6 cellular contexts compared by ENCODE assay signal in genomic region chr15:40323953-40324937, GRCh38. TPM values are rescaled to one million over a fixed set of nuclear protein-coding genes. Genes with fewer than 3 reads are reported as not detected.
DNase-seq lines count a peak whose midpoint lies in the region; ATAC-seq and TF ChIP-seq lines count a peak whose summit lies in the region.

No MANE protein-coding gene starts in this region.

- H3K4me3 Mint-ChIP-seq in activated naive CD8-positive, alpha-beta T cell treated with anti-CD3 and anti-CD28 coated beads, Interleukin-2, amount 10 ng/mL, durations not matched to agents 7 days and 5 days, result peak overlapping the region; percentile 74
- H3K4me3 Mint-ChIP-seq in mesothelial cell of epicardium, result peak overlapping the region; percentile 77

- peaks cover 33% of the 10 kb centered on the region for H3K4me1 Mint-ChIP-seq in activated naive CD8-positive, alpha-beta T cell treated with anti-CD3 and anti-CD28 coated beads, Interleukin-2, amount 10 ng/mL, durations not matched to agents 7 days and 5 days
- H3K4me1 Mint-ChIP-seq in mesothelial cell of epicardium, result peaks cover 62% of the 10 kb centered on the region

- peak; percentile 7 for DNase-seq in COR-L47 (lab: John Stamatoyannopoulos, UW)
- DNase-seq in activated naive CD8-positive, alpha-beta T cell treated with anti-CD3 and anti-CD28 coated beads, Interleukin-2, amount 10 ng/mL, durations not matched to agents 7 days and 5 days, result no peak
- DNase-seq in mesothelial cell of epicardium (ENCODE audit: low spot score in 2 of 2, unreplicated experiment in 2 of 2), result no peak
- DNase-seq in HCEC 1CT, result no peak
- DNase-seq in NAMALWA (ENCODE audit: low spot score), result no peak

- H3K27me3 Mint-ChIP-seq in activated naive CD8-positive, alpha-beta T cell treated with anti-CD3 and anti-CD28 coated beads, Interleukin-2, amount 10 ng/mL, durations not matched to agents 7 days and 5 days, result peaks cover 14% of the 10 kb centered on the region
- no peaks in the 10 kb centered on the region for H3K27me3 Mint-ChIP-seq in mesothelial cell of epicardium (ENCODE audit: low read depth)

- peak; percentile 8 for ATAC-seq in HG02840 (IDR thresholded peaks at IDR 0.05; ENCODE audit: low FRiP score, unreplicated experiment)
- no peak for ATAC-seq in activated naive CD8-positive, alpha-beta T cell treated with anti-CD3 and anti-CD28 coated beads, Interleukin-2, amount 10 ng/mL, durations not matched to agents 7 days and 5 days (ENCODE audit: low read depth)

- TF ChIP-seq CTCF in mesothelial cell of epicardium (IDR thresholded peaks at IDR 0.05; ENCODE audit: unreplicated experiment), result no peak

- H3K36me3 Mint-ChIP-seq in activated naive CD8-positive, alpha-beta T cell treated with anti-CD3 and anti-CD28 coated beads, Interleukin-2, amount 10 ng/mL, durations not matched to agents 7 days and 5 days, result peaks cover 7% of the 10 kb centered on the region
- no peaks in the 10 kb centered on the region for H3K36me3 Mint-ChIP-seq in mesothelial cell of epicardium

- POLR2A ChIA-PET in activated naive CD8-positive, alpha-beta T cell treated with anti-CD3 and anti-CD28 coated beads, Interleukin-2, amount 10 ng/mL, durations not matched to agents 7 days and 5 days (lab: Charles Lee), result interaction anchor here (0.6 to 4.4 kb wide), 4 partner anchors 10 to 17 kb away, joined by 3 to 38 read pairs (median 8); partner anchors contain the start of gene PLCB2

- H3K9me3 Mint-ChIP-seq in activated naive CD8-positive, alpha-beta T cell treated with anti-CD3 and anti-CD28 coated beads, Interleukin-2, amount 10 ng/mL, durations not matched to agents 7 days and 5 days, result no peaks in the 10 kb centered on the region
- H3K9me3 Mint-ChIP-seq in mesothelial cell of epicardium, result no peaks in the 10 kb centered on the region

- no peak overlapping the region for H3K27ac Mint-ChIP-seq in activated naive CD8-positive, alpha-beta T cell treated with anti-CD3 and anti-CD28 coated beads, Interleukin-2, amount 10 ng/mL, durations not matched to agents 7 days and 5 days
- no peak overlapping the region for H3K27ac Mint-ChIP-seq in mesothelial cell of epicardium

RNA-seq across cellular contexts. Expression of gene INAFM2, which starts 0.8 kb away (rescaled TPM):
- 1 to 10 TPM; 8.8 to 9.4 TPM for total RNA-seq in activated naive CD8-positive, alpha-beta T cell treated with anti-CD3 and anti-CD28 coated beads, Interleukin-2, amount 10 ng/mL, durations not matched to agents 7 days and 5 days
- 19.2 to 23.1 TPM (median 21.9 TPM) in 3 replicates for total RNA-seq in mesothelial cell of epicardium

RNA-seq across cellular contexts. Expression of gene CCDC9B, which starts 16.5 kb away (rescaled TPM):
- total RNA-seq in activated naive CD8-positive, alpha-beta T cell treated with anti-CD3 and anti-CD28 coated beads, Interleukin-2, amount 10 ng/mL, durations not matched to agents 7 days and 5 days, result 1 to 10 TPM; 2.3 to 2.6 TPM
- total RNA-seq in mesothelial cell of epicardium, result 23.4 to 26.9 TPM (median 26.1 TPM) in 3 replicates

RNA-seq across cellular contexts. Expression of gene PLCB2, which starts 16.5 kb away (rescaled TPM):
- 100 to 1,000 TPM; 173 to 174 TPM for total RNA-seq in activated naive CD8-positive, alpha-beta T cell treated with anti-CD3 and anti-CD28 coated beads, Interleukin-2, amount 10 ng/mL, durations not matched to agents 7 days and 5 days
- 9.8 to 11.5 TPM (median 10.7 TPM) in 3 replicates for total RNA-seq in mesothelial cell of epicardium

RNA-seq across cellular contexts. Expression of gene PHGR1, which starts 26.6 kb away (rescaled TPM):
- total RNA-seq in activated naive CD8-positive, alpha-beta T cell treated with anti-CD3 and anti-CD28 coated beads, Interleukin-2, amount 10 ng/mL, durations not matched to agents 7 days and 5 days, result not detected
- total RNA-seq in mesothelial cell of epicardium, result 0.93 TPM in 1 of 3 replicates, not detected in the others

RNA-seq across cellular contexts. Expression of gene DISP2, which starts 33.8 kb away (rescaled TPM):
- total RNA-seq in activated naive CD8-positive, alpha-beta T cell treated with anti-CD3 and anti-CD28 coated beads, Interleukin-2, amount 10 ng/mL, durations not matched to agents 7 days and 5 days, result 1 to 10 TPM; 1.5 to 2.0 TPM
- total RNA-seq in mesothelial cell of epicardium, result 0.57 to 0.76 TPM (median 0.64 TPM) in 3 replicates

Comparison
In these comparisons a context has a peak if more than half of its experiments do, and no peak if none do; other contexts are left out.
1. RNA of gene PLCB2, which starts 16.5 kb away (total RNA-seq): 173 to 174 TPM in activated naive CD8-positive, alpha-beta T cell treated with anti-CD3 and anti-CD28 coated beads, Interleukin-2, amount 10 ng/mL, durations not matched to agents 7 days and 5 days; 9.8 to 11.5 TPM in mesothelial cell of epicardium; every median in the first group is over 10 times any median in the second.